Comparison of ENCODE assay signal across 14 cellular contexts in genomic region chr2:85728342-85728741, GRCh38. TPM values are rescaled to one million over a fixed set of nuclear protein-coding genes. Genes with fewer than 3 reads are reported as not detected.
DNase-seq lines count a peak whose midpoint lies in the region; ATAC-seq, FAIRE-seq and TF ChIP-seq lines count a peak whose summit lies in the region.
"Had no signal": no experiment of that assay in that cellular context is flagged by ENCODE, and none has a peak within 500 bp of the region (broad histone marks: within the 10 kb centered on the region; RNA-seq: fewer than 3 reads in every experiment).

No MANE protein-coding gene starts in this region.

- H3K9me2 ChIP-seq in MM.1S (replicated peaks; ENCODE audit: insufficient read depth, low read length) = no peaks in the 10 kb centered on the region

- H3K4me1 ChIP-seq in A549 (peaks cover 25% of the 10 kb centered on the region), MM.1S (ENCODE audit: low read length) (0 out of 2 replicates have a peak, but pooled peaks cover 4% of the 10 kb centered on the region), left lung (peaks cover 17 to 46% of the 10 kb centered on the region in 2 donors), skeletal muscle tissue (ENCODE audit: control insufficient read depth in 3 of 3, insufficient read depth in 3 of 3, low read length in 3 of 3) (peaks cover 43 to 57% (median 45%) of the 10 kb centered on the region in 3 donors)
- H3K4me1 ChIP-seq in CD8-positive, alpha-beta memory T cell (ENCODE audit: insufficient read depth, low read length) = peaks cover 8% of the 10 kb centered on the region

- H3K27ac ChIP-seq in A549 = peak overlapping the region; percentile 68 to 70; a peak in 5 of 6 replicates
- no peak overlapping the region for H3K27ac ChIP-seq in MM.1S (ENCODE audit: low read length)
- H3K27ac ChIP-seq in left lung = peak overlapping the region; percentile 26 to 65
- peak overlapping the region; percentile 52 for H3K27ac ChIP-seq in skeletal muscle tissue (ENCODE audit: low read depth, low read length)
- H3K27ac ChIP-seq in CD8-positive, alpha-beta memory T cell (ENCODE audit: low read depth, low read length) = no peak overlapping the region

- no peak for TF ChIP-seq EP300 in A549 (IDR thresholded peaks at IDR 0.05)

- no peaks in the 10 kb centered on the region for H3K9me3 Mint-ChIP-seq in activated CD4-positive, alpha-beta T cell treated with anti-CD3 and anti-CD28 coated beads for 36 hours (ENCODE audit: low read depth)
- no peaks in the 10 kb centered on the region for H3K9me3 Mint-ChIP-seq in CD8-positive, alpha-beta memory T cell
- H3K9me3 Mint-ChIP-seq: H9, IgD-negative memory B cell had no signal

- H3K4me3 ChIP-seq in A549 (no peak overlapping the region), MM.1S (ENCODE audit: low read length) (no peak overlapping the region), left lung (no peak overlapping the region), skeletal muscle tissue (ENCODE audit: low read length in 3 of 3) (no peak overlapping the region)
- no peak overlapping the region for H3K4me3 ChIP-seq in CD8-positive, alpha-beta memory T cell (ENCODE audit: low read length)

- H3K9me3 ChIP-seq in A549 (no peaks in the 10 kb centered on the region), MM.1S (replicated peaks; ENCODE audit: insufficient read depth, low read length) (no peaks in the 10 kb centered on the region), left lung (no peaks in the 10 kb centered on the region), skeletal muscle tissue (ENCODE audit: control insufficient read depth in 3 of 3, low read length in 3 of 3) (no peaks in the 10 kb centered on the region)
- no peaks in the 10 kb centered on the region for H3K9me3 ChIP-seq in CD8-positive, alpha-beta memory T cell (ENCODE audit: low read length)

- no peak overlapping the region for H3K4me3 Mint-ChIP-seq in activated CD4-positive, alpha-beta T cell treated with anti-CD3 and anti-CD28 coated beads for 36 hours
- no peak overlapping the region for H3K4me3 Mint-ChIP-seq in CD8-positive, alpha-beta memory T cell
- H3K4me3 Mint-ChIP-seq: H9, IgD-negative memory B cell had no signal

- no peak for TF ChIP-seq POLR2A in A549 (IDR thresholded peaks at IDR 0.05; ENCODE audit: low read length)

- no peak for TF ChIP-seq RAD21 in A549 (conservative IDR thresholded peaks at IDR 0.05 in 1 of 2, IDR thresholded peaks at IDR 0.05 in 1 of 2)

- no peaks in the 10 kb centered on the region for H3K79me2 ChIP-seq in MM.1S (ENCODE audit: low read length)

- ATAC-seq in A549 (peak in 1 of 2 experiments; percentile 10; a peak in 3 of 6 replicates), left lung (peak; percentile 13)
- no peak for ATAC-seq in activated CD4-positive, alpha-beta T cell treated with anti-CD3 and anti-CD28 coated beads for 36 hours

- H3K27me3 ChIP-seq in MM.1S (replicated peaks; ENCODE audit: insufficient read depth, low read length) = no peaks in the 10 kb centered on the region
- H3K27me3 ChIP-seq in left lung = no peaks in the 10 kb centered on the region
- no peaks in the 10 kb centered on the region for H3K27me3 ChIP-seq in skeletal muscle tissue (ENCODE audit: control insufficient read depth in 3 of 3, insufficient read depth in 3 of 3, low read length in 3 of 3)
- H3K27me3 ChIP-seq in CD8-positive, alpha-beta memory T cell (ENCODE audit: insufficient read depth, low read length, poor library complexity, severe bottlenecking) = peaks cover 6% of the 10 kb centered on the region

- peaks cover 7% of the 10 kb centered on the region for H3K27me3 Mint-ChIP-seq in activated CD4-positive, alpha-beta T cell treated with anti-CD3 and anti-CD28 coated beads for 36 hours
- H3K27me3 Mint-ChIP-seq in CD8-positive, alpha-beta memory T cell = peaks cover 18 to 19% of the 10 kb centered on the region in 2 donors

- intact Hi-C loops in left lung (cut with DNase I) = loop anchor here in 1 of 2 donors (5.0 kb wide), 1 partner anchor 69 kb away; no protein-coding TSS in a partner anchor
- intact Hi-C loops in activated CD4-positive, alpha-beta T cell treated with anti-CD3 and anti-CD28 coated beads for 36 hours (cut with DNase I, micrococcal nuclease) = loop anchor here (2.0 to 10.0 kb wide), 3 partner anchors 76 to 354 kb away; no protein-coding TSS in a partner anchor

- H3F3A ChIP-seq in MM.1S (ENCODE audit: insufficient read depth, low read length) = no peaks in the 10 kb centered on the region

- H2AFZ ChIP-seq in MM.1S (ENCODE audit: low read length) = peak overlapping the region; percentile 54; the same call in 1 of the 2 replicates

- no peaks in the 10 kb centered on the region for H3K36me3 Mint-ChIP-seq in activated CD4-positive, alpha-beta T cell treated with anti-CD3 and anti-CD28 coated beads for 36 hours (ENCODE audit: low read depth)
- no peaks in the 10 kb centered on the region for H3K36me3 Mint-ChIP-seq in CD8-positive, alpha-beta memory T cell
- H3K36me3 Mint-ChIP-seq: CD14-positive monocyte, IgD-negative memory B cell had no signal

- CTCF ChIA-PET in A549 (lab: Yijun Ruan, JAX) = interaction anchor here (0.6 to 2.8 kb wide), 72 partner anchors 10 to 442 kb away, joined by 3 to 394 read pairs (median 6); partner anchors contain the start of genes ATOH8, GNLY and SFTPB
- CTCF ChIA-PET in activated CD4-positive, alpha-beta T cell treated with anti-CD3 and anti-CD28 coated beads for 36 hours (lab: Charles Lee) = interaction anchor here (0.6 to 2.5 kb wide), 40 partner anchors 8 to 368 kb away, joined by 3 to 51 read pairs (median 5); partner anchors contain the start of gene ATOH8
- CTCF ChIA-PET in CD8-positive, alpha-beta memory T cell (lab: Charles Lee) = interaction anchor here (0.6 to 2.4 kb wide), 19 partner anchors 8 to 467 kb away, joined by 3 to 23 read pairs (median 4); partner anchors contain the start of gene IMMT

- H3K4me2 ChIP-seq in A549 = peak overlapping the region; percentile 72; the same call in 1 of the 3 replicates
- 0 out of 2 replicates have a peak overlapping the region, but pooled peaks have one; percentile 49 for H3K4me2 ChIP-seq in MM.1S (ENCODE audit: low read depth, low read length)

- POLR2A ChIA-PET in A549 (lab: Yijun Ruan, JAX) = interaction anchor here (1.0 to 1.2 kb wide), 2 partner anchors 14 to 91 kb away, joined by 3 to 13 read pairs; no protein-coding TSS in a partner anchor
- POLR2A ChIA-PET in activated CD4-positive, alpha-beta T cell treated with anti-CD3 and anti-CD28 coated beads for 36 hours (lab: Charles Lee) = no interaction called here
- POLR2A ChIA-PET in CD8-positive, alpha-beta memory T cell (lab: Charles Lee) = no interaction called here

- H3K36me3 ChIP-seq in MM.1S (replicated peaks; ENCODE audit: insufficient read depth, low read length) (no peaks in the 10 kb centered on the region), left lung (no peaks in the 10 kb centered on the region), skeletal muscle tissue (ENCODE audit: control insufficient read depth in 3 of 3, insufficient read depth in 3 of 3, low read length in 3 of 3) (no peaks in the 10 kb centered on the region)
- H3K36me3 ChIP-seq in CD8-positive, alpha-beta memory T cell (ENCODE audit: insufficient read depth, low read length) = no peaks in the 10 kb centered on the region

- no peak overlapping the region for H3K9ac ChIP-seq in MM.1S (ENCODE audit: low read length)
- H3K9ac ChIP-seq in skeletal muscle tissue (ENCODE audit: low read depth in 1 of 3, low read length in 3 of 3) = peak overlapping the region in 2 of 3 donors; percentile 61 to 80

- no peaks in the 10 kb centered on the region for H3K4me1 Mint-ChIP-seq in activated CD4-positive, alpha-beta T cell treated with anti-CD3 and anti-CD28 coated beads for 36 hours
- peaks cover 0 to 11% (median 0%) of the 10 kb centered on the region in 3 donors for H3K4me1 Mint-ChIP-seq in CD8-positive, alpha-beta memory T cell
- H3K4me1 Mint-ChIP-seq: IgD-negative memory B cell had no signal

- 55% methylated on average over 5 of the region's 5 CpGs for WGBS in A549 (ENCODE audit: missing lambda C conversion rate)

- TF ChIP-seq CTCF in A549 (IDR thresholded peaks at IDR 0.05) (no peak), MM.1S (IDR thresholded peaks at IDR 0.05; ENCODE audit: low read length) (no peak), left lung (IDR thresholded peaks at IDR 0.05) (no peak), D721Med (IDR thresholded peaks at IDR 0.05; ENCODE audit: insufficient read depth, missing control alignments) (no peak)

- H4K20me1 ChIP-seq in MM.1S (ENCODE audit: insufficient read depth, low read length) = no peaks in the 10 kb centered on the region

- DNase-seq in A549 (ENCODE audit: low read depth in 1 of 2, low spot score in 1 of 2) (no peak), MM.1S (no peak), left lung (peak in 1 of 2 donors; percentile 32), D721Med (ENCODE audit: insufficient read length, low spot score) (no peak), HuH-7.5 (ENCODE audit: low spot score) (no peak)
- DNase-seq in activated CD4-positive, alpha-beta T cell treated with anti-CD3 and anti-CD28 coated beads for 36 hours = no peak
- no peak for DNase-seq in CD8-positive, alpha-beta memory T cell
- DNase-seq: NCI-H1436 treated with DMSO at 0.1 percent for 48 hours had no signal

- no peak for FAIRE-seq in A549 (lab: Jason Lieb, UNC)
- FAIRE-seq in D721Med (lab: Jason Lieb, UNC) = no peak

- H3K27ac Mint-ChIP-seq in activated CD4-positive, alpha-beta T cell treated with anti-CD3 and anti-CD28 coated beads for 36 hours = no peak overlapping the region
- H3K27ac Mint-ChIP-seq in CD8-positive, alpha-beta memory T cell = no peak overlapping the region
- H3K27ac Mint-ChIP-seq: IgD-negative memory B cell had no signal

TF ChIP-seq in A549, 52 proteins besides CTCF, POLR2A, EP300 and RAD21 (continues in another document):
- TF ChIP-seq ZNF302 (CRISPR knock-in tag; IDR thresholded peaks at IDR 0.05) = no peak

RNA-seq across cellular contexts. Expression of gene ATOH8, which starts 25.4 kb away (rescaled TPM):
- polyA plus RNA-seq in A549 (2011; rRNA removed) = 1.8 and 2.6 TPM in 2 replicates
- polyA plus RNA-seq in A549 (2012; cell fraction: cytosol; rRNA removed) = 13.2 and 22.4 TPM in 2 replicates
- 19.3 and 20.6 TPM in 2 replicates for polyA plus RNA-seq in A549 (2012; cell fraction: nucleus; rRNA removed)
- 11.1 to 20.7 TPM (median 20.0 TPM) in 3 replicates for polyA plus RNA-seq in A549 (2017; fragmentation: RNase III; extraction: RNeasy Plus Mini Kit Qiagen cat#74134 plus additional on column Dnase treatment)
- polyA minus RNA-seq in A549 (2011; rRNA and poly(A)+ RNA removed) = 2.4 and 3.4 TPM in 2 replicates
- 10 to 100 TPM; 24.7 to 27.1 TPM for total RNA-seq in left lung
- 8.4 TPM for total RNA-seq in skeletal muscle tissue
- total RNA-seq in activated CD4-positive, alpha-beta T cell treated with anti-CD3 and anti-CD28 coated beads for 36 hours = not detected
- total RNA-seq in CD8-positive, alpha-beta memory T cell = not detected
- polyA plus RNA-seq in CD8-positive, alpha-beta memory T cell = not detected
- polyA plus RNA-seq: IgD-negative memory B cell had no signal

RNA-seq across cellular contexts. Expression of gene GNLY, which starts 34.2 kb away (rescaled TPM):
- polyA plus RNA-seq in A549 (2011; rRNA removed) = not detected in 2 replicates
- polyA plus RNA-seq in A549 (2012; cell fraction: cytosol; rRNA removed) = not detected in 2 replicates
- 0.12 and 0.15 TPM in 2 replicates for polyA plus RNA-seq in A549 (2012; cell fraction: nucleus; rRNA removed)
- not detected in 3 replicates for polyA plus RNA-seq in A549 (2017; fragmentation: RNase III; extraction: RNeasy Plus Mini Kit Qiagen cat#74134 plus additional on column Dnase treatment)
- not detected in 2 replicates for polyA minus RNA-seq in A549 (2011; rRNA and poly(A)+ RNA removed)
- total RNA-seq in left lung = 10 to 100 TPM in 1 of 2 donors, 1 to 10 TPM in 1; 9.2 to 10.5 TPM
- total RNA-seq in skeletal muscle tissue = not detected
- 10 to 100 TPM; 18.9 to 21.6 TPM for total RNA-seq in activated CD4-positive, alpha-beta T cell treated with anti-CD3 and anti-CD28 coated beads for 36 hours
- 1 to 10 TPM; 7.7 to 9.0 TPM for total RNA-seq in CD8-positive, alpha-beta memory T cell
- 953 TPM for polyA plus RNA-seq in CD8-positive, alpha-beta memory T cell
- total RNA-seq: A673, G401, H9 had no signal

Comparison
In these comparisons a context has a peak if more than half of its experiments do, and no peak if none do; other contexts are left out.
1. H3K27ac ChIP-seq: peak in A549 (2 of 2), left lung (2 of 2) and skeletal muscle tissue (single experiment); none in MM.1S (single experiment) and CD8-positive, alpha-beta memory T cell (single experiment).